ENCODE assay signal across 8 cellular contexts in genomic region chrX:110317820-110318663, GRCh38. TPM values are rescaled to one million over a fixed set of nuclear protein-coding genes. Genes with fewer than 3 reads are reported as not detected.
A peak's percentile ranks its signal among the peaks of the same experiment; 100 is the strongest.
DNase-seq lines count a peak whose midpoint lies in the region; ATAC-seq, FAIRE-seq and TF ChIP-seq lines count a peak whose summit lies in the region.

TSS of gene AMMECR1 (minus strand) at chrX:110318085. CDS start at chrX:110318071, 14 bp downstream.

- H3K9ac ChIP-seq in OCI-LY1 (ENCODE audit: low read length) (peak within 1 kb of the TSS; percentile 96), mucosa of stomach (ENCODE audit: low read length) (peak within 1 kb of the TSS; percentile 94)

- no peaks in the 10 kb centered on the region for H3F3A ChIP-seq in OCI-LY1 (ENCODE audit: insufficient read depth, low read length)

- H3K27me3 ChIP-seq in OCI-LY1 (ENCODE audit: insufficient read depth, low read length) (no peaks in the 10 kb centered on the region), mucosa of stomach (ENCODE audit: control insufficient read depth, insufficient read depth, low read length) (no peaks in the 10 kb centered on the region)

- TF ChIP-seq CTCF in D721Med (IDR thresholded peaks at IDR 0.05; ENCODE audit: insufficient read depth, missing control alignments): no peak
- TF ChIP-seq CTCF in OCI-LY1 (IDR thresholded peaks at IDR 0.05; ENCODE audit: low read length): no peak
- TF ChIP-seq CTCF in epithelial cell of proximal tubule (conservative IDR thresholded peaks at IDR 0.05; ENCODE audit: low read depth, low read length): no peak

- peak; percentile 18 for DNase-seq in D721Med (ENCODE audit: insufficient read length, low spot score)
- DNase-seq in HuH-7.5 (ENCODE audit: low spot score): peak; percentile 56
- DNase-seq in activated T-cell treated with anti-CD3 and anti-CD28 coated beads for 24 hours (ENCODE audit: low read depth): peak; percentile 65
- DNase-seq in epithelial cell of proximal tubule (ENCODE audit: low read depth): no peak
- peak; percentile 46 to 54 for DNase-seq in stimulated activated CD8-positive, alpha-beta memory T cell treated with anti-CD3 and anti-CD28 coated beads, Interleukin-4, amount 100 ng/mL, for 4 hours (ENCODE audit: low read depth in 2 of 2, low spot score in 1 of 2)

- H3K4me3 ChIP-seq in OCI-LY1 (ENCODE audit: low read depth, low read length, poor library complexity, severe bottlenecking): peak within 1 kb of the TSS; percentile 98
- peak within 1 kb of the TSS; percentile 77 for H3K4me3 ChIP-seq in epithelial cell of proximal tubule (ENCODE audit: low read depth, low read length)
- H3K4me3 ChIP-seq in mucosa of stomach (ENCODE audit: low read length): peak within 1 kb of the TSS; percentile 78

- FAIRE-seq in D721Med (lab: Jason Lieb, UNC): no peak

- H3K27ac ChIP-seq in OCI-LY1 (ENCODE audit: low read depth, low read length, poor library complexity, severe bottlenecking): peak within 1 kb of the TSS; percentile 57

- no peaks in the 10 kb centered on the region for H3K36me3 ChIP-seq in OCI-LY1 (ENCODE audit: insufficient read depth, low read length)
- H3K36me3 ChIP-seq in mucosa of stomach (ENCODE audit: control insufficient read depth, insufficient read depth, low read length): no peaks in the 10 kb centered on the region

- peak within 1 kb of the TSS; percentile 86 for H3K4me2 ChIP-seq in OCI-LY1 (ENCODE audit: low read length)

- no peaks in the 10 kb centered on the region for H4K20me1 ChIP-seq in OCI-LY1 (ENCODE audit: insufficient read depth, low read length)

- H3K4me1 ChIP-seq in OCI-LY1 (ENCODE audit: insufficient read depth, low read length, severe bottlenecking): peaks cover 31% of the 10 kb centered on the region
- H3K4me1 ChIP-seq in mucosa of stomach (ENCODE audit: control insufficient read depth, insufficient read depth, low read length): peaks cover 4% of the 10 kb centered on the region

- no peaks in the 10 kb centered on the region for H3K9me2 ChIP-seq in OCI-LY1 (ENCODE audit: low read depth, low read length)

- H2AFZ ChIP-seq in OCI-LY1 (ENCODE audit: low read length): no peak within 1 kb of the TSS

- peak; percentile 68 for ATAC-seq in GM21526 (IDR thresholded peaks at IDR 0.05; ENCODE audit: low FRiP score, unreplicated experiment)

- H3K9me3 ChIP-seq in OCI-LY1 (ENCODE audit: low read length) (no peaks in the 10 kb centered on the region), mucosa of stomach (ENCODE audit: control insufficient read depth, low read length) (no peaks in the 10 kb centered on the region)

- peaks cover 42% of the 10 kb centered on the region for H3K79me2 ChIP-seq in OCI-LY1 (ENCODE audit: insufficient read depth, low read length)

RNA-seq across cellular contexts. Expression of gene AMMECR1, which starts in this region (rescaled TPM):
- total RNA-seq in epithelial cell of proximal tubule: 16.7 and 23.7 TPM in 2 replicates
